ENCODE assay signal across 8 cellular contexts in the genomic region with DNA sequence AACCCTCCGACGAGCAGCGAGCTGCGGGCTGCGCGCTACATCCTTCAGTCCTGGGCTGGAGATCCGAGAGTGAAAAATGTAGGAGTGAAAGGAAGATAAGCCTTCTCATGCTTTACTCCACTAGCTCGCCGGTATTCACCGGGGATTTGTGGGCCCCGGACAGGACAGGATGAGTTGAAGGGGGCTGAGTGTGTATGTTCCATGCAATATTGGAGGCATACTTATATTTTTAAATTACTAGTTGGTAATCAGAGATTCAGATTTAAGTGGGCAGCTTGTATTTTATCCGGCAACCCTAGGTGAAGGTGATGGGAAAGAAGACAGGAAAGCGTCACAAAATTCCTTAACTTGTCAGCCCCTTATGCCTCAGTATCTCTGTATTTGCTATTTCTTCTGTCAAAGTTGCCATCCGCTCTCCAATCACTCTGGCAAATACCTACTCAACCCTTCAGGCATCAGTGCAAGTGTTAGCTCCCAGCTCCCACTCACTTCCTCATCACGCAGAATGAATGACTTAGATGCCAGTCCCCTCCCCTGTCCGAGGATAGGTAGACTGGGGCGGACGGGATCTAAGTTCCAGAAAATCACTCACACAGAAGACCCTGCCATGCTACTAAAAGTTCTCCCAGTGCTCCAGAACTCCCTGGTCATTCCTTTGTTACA. TPM values are rescaled to one million over a fixed set of nuclear protein-coding genes. Genes with fewer than 3 reads are reported as not detected.
DNase-seq lines count a peak whose midpoint lies in the region; ATAC-seq lines count a peak whose summit lies in the region.

No MANE protein-coding gene starts in this region.

- peaks cover under 1% of the 10 kb centered on the region for H3K36me3 Mint-ChIP-seq in activated CD4-positive, alpha-beta T cell treated with anti-CD3 and anti-CD28 coated beads, Interleukin-2, amount 10 ng/mL, durations not matched to agents 7 days and 5 days (ENCODE audit: low read depth)
- peaks cover 1% of the 10 kb centered on the region for H3K36me3 Mint-ChIP-seq in activated naive CD8-positive, alpha-beta T cell treated with anti-CD3 and anti-CD28 coated beads, Interleukin-2, amount 50 U/mL, for 24 hours (ENCODE audit: low read depth)

- H3K4me1 ChIP-seq in HUES6 (ENCODE audit: control insufficient read depth, insufficient read depth, low read length) (peaks cover 11% of the 10 kb centered on the region), skeletal muscle tissue (ENCODE audit: control insufficient read depth in 3 of 3, insufficient read depth in 3 of 3, low read length in 3 of 3) (peaks cover 15 to 26% (median 23%) of the 10 kb centered on the region in 3 donors)

- no peaks in the 10 kb centered on the region for H3K9me3 Mint-ChIP-seq in activated CD4-positive, alpha-beta T cell treated with anti-CD3 and anti-CD28 coated beads, Interleukin-2, amount 10 ng/mL, durations not matched to agents 7 days and 5 days
- no peaks in the 10 kb centered on the region for H3K9me3 Mint-ChIP-seq in activated naive CD8-positive, alpha-beta T cell treated with anti-CD3 and anti-CD28 coated beads, Interleukin-2, amount 50 U/mL, for 24 hours

- no peak for ATAC-seq in activated naive CD8-positive, alpha-beta T cell treated with anti-CD3 and anti-CD28 coated beads, Interleukin-2, amount 50 U/mL, for 24 hours
- ATAC-seq in GM18858 (IDR thresholded peaks at IDR 0.05; ENCODE audit: unreplicated experiment): no peak

- H3K27me3 ChIP-seq in HUES6 (ENCODE audit: control insufficient read depth, insufficient read depth, low read length) (peaks cover 8% of the 10 kb centered on the region; the same call in 1 of the 2 replicates), skeletal muscle tissue (ENCODE audit: control insufficient read depth in 3 of 3, insufficient read depth in 3 of 3, low read length in 3 of 3) (no peaks in the 10 kb centered on the region)

- H3K27ac Mint-ChIP-seq in activated CD4-positive, alpha-beta T cell treated with anti-CD3 and anti-CD28 coated beads, Interleukin-2, amount 10 ng/mL, durations not matched to agents 7 days and 5 days: peak overlapping the region; percentile 91
- H3K27ac Mint-ChIP-seq in activated naive CD8-positive, alpha-beta T cell treated with anti-CD3 and anti-CD28 coated beads, Interleukin-2, amount 50 U/mL, for 24 hours: peak overlapping the region; percentile 84

- H3K27ac ChIP-seq in HUES6 (ENCODE audit: low read depth, low read length) (no peak overlapping the region), skeletal muscle tissue (ENCODE audit: low read depth, low read length) (peak overlapping the region; percentile 57)

- H3K9ac ChIP-seq in HUES6 (ENCODE audit: low read length): peak overlapping the region; percentile 28
- peak overlapping the region; percentile 69 to 86 (median 84) for H3K9ac ChIP-seq in skeletal muscle tissue (ENCODE audit: low read depth in 1 of 3, low read length in 3 of 3)

- POLR2A ChIA-PET in activated CD4-positive, alpha-beta T cell treated with anti-CD3 and anti-CD28 coated beads, Interleukin-2, amount 10 ng/mL, durations not matched to agents 7 days and 5 days (lab: Charles Lee): interaction anchor here (0.8 kb wide), 1 partner anchor 12 kb away, joined by 3 read pairs; no protein-coding TSS in a partner anchor

- H3K9me3 ChIP-seq in HUES6 (ENCODE audit: control insufficient read depth, insufficient read depth, low read depth, low read length) (no peaks in the 10 kb centered on the region), skeletal muscle tissue (ENCODE audit: control insufficient read depth in 3 of 3, low read length in 3 of 3) (no peaks in the 10 kb centered on the region)

- H3K36me3 ChIP-seq in HUES6 (ENCODE audit: control insufficient read depth, insufficient read depth, low read length): no peaks in the 10 kb centered on the region
- H3K36me3 ChIP-seq in skeletal muscle tissue (ENCODE audit: control insufficient read depth in 3 of 3, insufficient read depth in 3 of 3, low read length in 3 of 3): no peaks in the 10 kb centered on the region

- H3K4me3 ChIP-seq in HUES6 (ENCODE audit: low read depth, low read length) (peak overlapping the region; percentile 91), iPS-11a (ENCODE audit: low read depth, low read length) (peak overlapping the region; percentile 52), skeletal muscle tissue (ENCODE audit: low read length in 3 of 3) (peak overlapping the region; percentile 86 to 97 (median 95))

- peaks cover 3% of the 10 kb centered on the region for H3K27me3 Mint-ChIP-seq in activated CD4-positive, alpha-beta T cell treated with anti-CD3 and anti-CD28 coated beads, Interleukin-2, amount 10 ng/mL, durations not matched to agents 7 days and 5 days
- no peaks in the 10 kb centered on the region for H3K27me3 Mint-ChIP-seq in activated naive CD8-positive, alpha-beta T cell treated with anti-CD3 and anti-CD28 coated beads, Interleukin-2, amount 50 U/mL, for 24 hours

- DNase-seq in activated CD4-positive, alpha-beta T cell treated with anti-CD3 and anti-CD28 coated beads, Interleukin-2, amount 10 ng/mL, durations not matched to agents 7 days and 5 days: no peak
- no peak for DNase-seq in activated CD4-positive, alpha-beta T cell treated with anti-CD3 and anti-CD28 coated beads, Interleukin-2, amount 50 U/mL, for 4 hours
- peak; percentile 15 for DNase-seq in activated naive CD8-positive, alpha-beta T cell treated with anti-CD3 and anti-CD28 coated beads, Interleukin-2, amount 50 U/mL, for 24 hours
- no peak for DNase-seq in iPS-NIHi7 (ENCODE audit: extremely low spot score)

- peak overlapping the region; percentile 96 for H3K4me3 Mint-ChIP-seq in activated CD4-positive, alpha-beta T cell treated with anti-CD3 and anti-CD28 coated beads, Interleukin-2, amount 10 ng/mL, durations not matched to agents 7 days and 5 days
- peak overlapping the region; percentile 94 for H3K4me3 Mint-ChIP-seq in activated naive CD8-positive, alpha-beta T cell treated with anti-CD3 and anti-CD28 coated beads, Interleukin-2, amount 50 U/mL, for 24 hours

- CTCF ChIA-PET in activated CD4-positive, alpha-beta T cell treated with anti-CD3 and anti-CD28 coated beads, Interleukin-2, amount 10 ng/mL, durations not matched to agents 7 days and 5 days (lab: Charles Lee): interaction anchor here (1.1 to 3.6 kb wide), 6 partner anchors 14 to 105 kb away, joined by 3 to 20 read pairs (median 4); no protein-coding TSS in a partner anchor

- peaks cover 26% of the 10 kb centered on the region for H3K4me1 Mint-ChIP-seq in activated CD4-positive, alpha-beta T cell treated with anti-CD3 and anti-CD28 coated beads, Interleukin-2, amount 10 ng/mL, durations not matched to agents 7 days and 5 days
- H3K4me1 Mint-ChIP-seq in activated naive CD8-positive, alpha-beta T cell treated with anti-CD3 and anti-CD28 coated beads, Interleukin-2, amount 50 U/mL, for 24 hours: peaks cover 42% of the 10 kb centered on the region

RNA-seq across cellular contexts. Expression of a gene that starts 0.5 kb away (rescaled TPM):
- total RNA-seq in activated CD4-positive, alpha-beta T cell treated with anti-CD3 and anti-CD28 coated beads, Interleukin-2, amount 10 ng/mL, durations not matched to agents 7 days and 5 days: 1 to 10 TPM; 5.9 to 6.4 TPM
- 3.1 TPM for total RNA-seq in skeletal muscle tissue

RNA-seq across cellular contexts. Expression of a gene that starts 37.7 kb away (rescaled TPM):
- total RNA-seq in activated CD4-positive, alpha-beta T cell treated with anti-CD3 and anti-CD28 coated beads, Interleukin-2, amount 10 ng/mL, durations not matched to agents 7 days and 5 days: not detected
- total RNA-seq in skeletal muscle tissue: 0.52 TPM

RNA-seq across cellular contexts. Expression of a gene that starts 49.0 kb away (rescaled TPM):
- total RNA-seq in activated CD4-positive, alpha-beta T cell treated with anti-CD3 and anti-CD28 coated beads, Interleukin-2, amount 10 ng/mL, durations not matched to agents 7 days and 5 days: not detected
- not detected for total RNA-seq in skeletal muscle tissue
